In the genomic region with DNA sequence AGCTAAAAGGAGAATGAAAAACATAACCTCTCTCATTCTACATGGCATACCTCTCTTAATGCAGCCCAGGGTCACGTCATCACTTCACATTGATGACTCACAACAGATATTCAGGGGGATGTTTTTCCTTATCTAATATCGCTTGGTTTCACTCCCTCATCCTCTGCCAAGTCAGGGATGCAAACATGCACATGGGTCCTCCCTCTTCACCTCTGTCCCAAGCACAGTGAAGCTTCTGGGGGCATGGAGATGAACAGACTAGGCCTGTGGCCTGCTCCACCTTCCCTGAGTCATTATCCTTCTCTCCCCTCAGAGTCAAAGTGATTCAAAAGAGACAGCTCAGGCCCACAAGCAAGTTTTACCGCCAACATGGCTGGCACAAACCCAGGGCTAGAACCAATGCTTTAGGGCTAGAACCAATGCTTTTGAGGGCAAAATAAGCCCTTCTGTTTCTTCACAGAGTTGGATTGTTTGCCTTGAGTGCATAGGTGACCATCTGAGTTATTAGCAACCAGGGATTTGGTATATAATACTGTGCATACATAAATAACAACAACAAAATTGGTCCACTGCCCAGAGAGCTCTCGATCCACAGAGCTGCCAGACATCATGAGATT, we compare ENCODE assay signal across 9 cellular contexts. TPM values are rescaled to one million over a fixed set of nuclear protein-coding genes. Genes with fewer than 3 reads are reported as not detected.
A peak's percentile ranks its signal among the peaks of the same experiment; 100 is the strongest.
DNase-seq lines count a peak whose midpoint lies in the region; ATAC-seq and TF ChIP-seq lines count a peak whose summit lies in the region.
"Had no signal": no experiment of that assay in that cellular context is flagged by ENCODE, and none has a peak within 500 bp of the region (broad histone marks: within the 10 kb centered on the region; RNA-seq: fewer than 3 reads in every experiment).

No MANE protein-coding gene starts in this region.

- peak overlapping the region; percentile 23 for H3K4me3 ChIP-seq in fibroblast of pulmonary artery (replicated peaks; ENCODE audit: low read depth, low read length)
- H3K4me3 ChIP-seq in gastrocnemius medialis, result no peak overlapping the region

- intact Hi-C loops in gastrocnemius medialis (cut with DNase I; ENCODE audit: low total_unique reads), result loop anchor here (1.0 to 5.0 kb wide), 5 partner anchors 37 to 456 kb away; no protein-coding TSS in a partner anchor

- TF ChIP-seq POLR2A in gastrocnemius medialis (IDR thresholded peaks at IDR 0.05), result peak in 1 of 2 donors; percentile 46

- H3K36me3 ChIP-seq in gastrocnemius medialis, result no peaks in the 10 kb centered on the region

- TF ChIP-seq CTCF in fibroblast of pulmonary artery (IDR thresholded peaks at IDR 0.05; ENCODE audit: low read length, missing control alignments) (no peak), gastrocnemius medialis (IDR thresholded peaks at IDR 0.05 in 4 of 5, conservative IDR thresholded peaks at IDR 0.05 in 1 of 5) (no peak)

- no peaks in the 10 kb centered on the region for H3K27me3 ChIP-seq in gastrocnemius medialis

- peak overlapping the region; percentile 95 to 99 (median 98) for H3K27ac ChIP-seq in gastrocnemius medialis

- H3K4me1 ChIP-seq in gastrocnemius medialis, result peaks cover 57 to 70% of the 10 kb centered on the region in 2 donors

- in situ Hi-C loops in gastrocnemius medialis (cut with MboI; ENCODE audit: low sequenced_read_pairs in 4 of 4), result loop anchor here in 2 of 4 donors (5.0 to 10.0 kb wide), 2 partner anchors 76 to 91 kb away; a partner anchor contains a TSS

- DNase-seq in ELR (ENCODE audit: low read depth) (peak; percentile 93), fibroblast of pulmonary artery (ENCODE audit: low read depth) (peak; percentile 93), gastrocnemius medialis (no peak), SKM-1 treated with dmso at 0.1 percent for 144 hours (lab: John Stamatoyannopoulos, UW; ENCODE audit: unreplicated experiment) (no peak)
- DNase-seq: NCI-H2081 had no signal

- ATAC-seq in SK-N-SH treated with all-trans-retinoic acid at 6 μM for 48 hours (peak; percentile 1; the same call in 1 of the 3 replicates), gastrocnemius medialis (peak; percentile 9), GM21825 (IDR thresholded peaks at IDR 0.05; ENCODE audit: unreplicated experiment) (no peak), HG02610 (IDR thresholded peaks at IDR 0.05; ENCODE audit: unreplicated experiment) (no peak), HG03175 (IDR thresholded peaks at IDR 0.05; ENCODE audit: unreplicated experiment) (no peak)

- no peaks in the 10 kb centered on the region for H3K9me3 ChIP-seq in gastrocnemius medialis

TF ChIP-seq in SK-N-SH treated with all-trans-retinoic acid at 6 μM for 48 hours, 23 proteins besides CTCF, POLR2A, EP300 and RAD21:
- peak; percentile 98 for TF ChIP-seq ZNF70 (CRISPR knock-in tag; IDR thresholded peaks at IDR 0.05)
- TF ChIP-seq TOX (CRISPR knock-in tag; IDR thresholded peaks at IDR 0.05; ENCODE audit: borderline replicate concordance), result no peak

RNA-seq across cellular contexts. Expression of a gene that starts 2.2 kb away (rescaled TPM):
- total RNA-seq in gastrocnemius medialis, result 1,000 to 10,000 TPM in 1 of 4 donors, 100 to 1,000 TPM in 3; 250 to 1,131 (median 795) TPM

RNA-seq across cellular contexts. Expression of a gene that starts 16.9 kb away (rescaled TPM):
- total RNA-seq in gastrocnemius medialis, result not detected

RNA-seq across cellular contexts. Expression of a gene that starts 19.4 kb away (rescaled TPM):
- 100 to 1,000 TPM in 3 of 4 donors, 10 to 100 TPM in 1; 63.0 to 434 (median 267) TPM for total RNA-seq in gastrocnemius medialis

RNA-seq across cellular contexts. Expression of a gene that starts 26.3 kb away (rescaled TPM):
- total RNA-seq in gastrocnemius medialis, result 1 to 10 TPM in 3 of 4 donors, not detected in 1; 5.3 to 10.0 (median 7.3) TPM

RNA-seq across cellular contexts. Expression of a gene that starts 32.3 kb away (rescaled TPM):
- total RNA-seq in gastrocnemius medialis, result 10 to 100 TPM in 3 of 4 donors, not detected in 1; 17.3 to 34.9 (median 20.2) TPM

Comparison
In these comparisons a context has a peak if more than half of its experiments do, and no peak if none do; other contexts are left out.
1. DNase-seq: peak in ELR (single experiment) and fibroblast of pulmonary artery (single experiment); none in gastrocnemius medialis (0 of 2) and SKM-1 treated with dmso at 0.1 percent for 144 hours (single experiment).
2. ATAC-seq: peak in SK-N-SH treated with all-trans-retinoic acid at 6 μM for 48 hours (single experiment) and gastrocnemius medialis (2 of 2); none in GM21825 (single experiment), HG02610 (single experiment) and HG03175 (single experiment).